8 cellular contexts compared by ENCODE assay signal in the genomic region with DNA sequence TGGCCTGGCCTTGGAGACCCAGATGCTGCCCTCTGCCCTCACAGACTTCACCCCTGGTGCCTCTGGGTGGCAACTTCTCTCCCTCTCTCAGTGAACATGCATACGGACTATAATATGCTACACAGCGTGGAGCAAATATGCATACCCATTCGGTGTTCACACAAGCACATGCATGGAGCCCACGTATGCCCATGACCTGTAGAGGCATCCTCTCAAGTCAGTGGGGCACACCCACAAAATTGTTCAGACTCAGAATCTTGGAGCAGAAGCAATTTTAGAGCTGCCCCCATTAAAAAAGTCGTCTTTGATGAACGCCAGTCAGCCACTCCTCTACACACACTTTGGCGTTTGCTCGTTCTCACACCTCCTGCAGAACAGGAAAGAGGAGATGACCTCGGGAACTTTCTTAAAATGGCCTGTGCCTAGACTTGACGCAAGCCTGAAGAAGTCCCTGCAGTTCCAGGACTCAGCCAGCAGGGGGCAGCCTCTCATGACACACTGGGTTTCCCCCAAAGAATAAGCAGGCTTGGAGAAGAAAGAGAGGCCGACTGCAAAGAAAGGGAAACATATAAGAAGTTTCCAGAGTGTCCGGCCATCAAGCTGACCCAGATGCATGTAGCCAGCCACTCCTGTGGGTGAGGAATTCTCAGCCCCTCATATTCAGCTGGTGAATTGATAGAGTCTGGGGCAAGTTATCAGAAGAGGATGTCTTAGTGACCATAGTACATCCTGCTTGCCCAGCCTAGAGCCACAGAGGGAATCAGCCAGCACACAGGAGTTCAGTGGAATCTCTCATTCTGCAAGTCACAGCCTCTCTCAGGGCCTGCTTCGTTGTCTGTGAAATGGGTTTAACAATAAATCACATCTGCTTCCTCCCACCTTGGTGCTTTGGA. TPM values are rescaled to one million over a fixed set of nuclear protein-coding genes. Genes with fewer than 3 reads are reported as not detected.
A peak's percentile ranks its signal among the peaks of the same experiment; 100 is the strongest.
DNase-seq lines count a peak whose midpoint lies in the region; ATAC-seq and TF ChIP-seq lines count a peak whose summit lies in the region.

No MANE protein-coding gene starts in this region.

- H3K27ac Mint-ChIP-seq in activated CD4-positive, alpha-beta memory T cell treated with anti-CD3 and anti-CD28 coated beads for 36 hours = no peak overlapping the region

- H3K36me3 Mint-ChIP-seq in activated CD4-positive, alpha-beta memory T cell treated with anti-CD3 and anti-CD28 coated beads for 36 hours = no peaks in the 10 kb centered on the region

- no peak overlapping the region for H3K4me3 Mint-ChIP-seq in activated CD4-positive, alpha-beta memory T cell treated with anti-CD3 and anti-CD28 coated beads for 36 hours

- CTCF ChIA-PET in GM10248 (lab: Yijun Ruan, JAX) = interaction anchor here (0.9 to 4.2 kb wide), 16 partner anchors 7 to 423 kb away, joined by 3 to 21 read pairs (median 4); no protein-coding TSS in a partner anchor
- CTCF ChIA-PET in activated CD4-positive, alpha-beta memory T cell treated with anti-CD3 and anti-CD28 coated beads for 36 hours (lab: Charles Lee) = interaction anchor here (0.7 to 6.8 kb wide), 18 partner anchors 17 to 269 kb away, joined by 3 to 70 read pairs (median 4); a partner anchor contains a TSS

- H3K9me3 Mint-ChIP-seq in activated CD4-positive, alpha-beta memory T cell treated with anti-CD3 and anti-CD28 coated beads for 36 hours = no peaks in the 10 kb centered on the region

- ATAC-seq in HG02588 (IDR thresholded peaks at IDR 0.05; ENCODE audit: unreplicated experiment) = peak; percentile 53
- ATAC-seq in HG02623 (IDR thresholded peaks at IDR 0.05; ENCODE audit: unreplicated experiment) = no peak

- DNase-seq in GM10248 (ENCODE audit: extremely low spot score) (peak; percentile 76), NCI-H345 (lab: John Stamatoyannopoulos, UW) (peak; percentile 59), mesenteric fat pad (ENCODE audit: low spot score) (peak; percentile 88)
- peak; percentile 83 for DNase-seq in activated CD4-positive, alpha-beta memory T cell treated with anti-CD3 and anti-CD28 coated beads for 36 hours
- DNase-seq in effector CD4-positive, alpha-beta T cell = peak; percentile 67
- peak; percentile 30 to 43 for DNase-seq in stimulated activated CD8-positive, alpha-beta memory T cell treated with anti-CD3 and anti-CD28 coated beads, Interleukin-15, amount 100 ng/mL, for 4 hours (ENCODE audit: low read depth in 2 of 2)

- POLR2A ChIA-PET in GM10248 (lab: Yijun Ruan, JAX) = no interaction called here
- POLR2A ChIA-PET in activated CD4-positive, alpha-beta memory T cell treated with anti-CD3 and anti-CD28 coated beads for 36 hours (lab: Charles Lee) = interaction anchor here (0.6 kb wide), 1 partner anchor 139 kb away, joined by 3 read pairs; no protein-coding TSS in a partner anchor

- H3K27me3 Mint-ChIP-seq in activated CD4-positive, alpha-beta memory T cell treated with anti-CD3 and anti-CD28 coated beads for 36 hours = no peaks in the 10 kb centered on the region

- peak; percentile 79 for TF ChIP-seq CTCF in GM10248 (IDR thresholded peaks at IDR 0.05; ENCODE audit: control extremely low read depth, extremely low read depth, low read depth, missing control alignments)

- intact Hi-C loops in activated CD4-positive, alpha-beta memory T cell treated with anti-CD3 and anti-CD28 coated beads for 36 hours (cut with micrococcal nuclease) = loop anchor here (1.0 to 2.0 kb wide), 4 partner anchors 33 to 186 kb away; no protein-coding TSS in a partner anchor

- no peaks in the 10 kb centered on the region for H3K4me1 Mint-ChIP-seq in activated CD4-positive, alpha-beta memory T cell treated with anti-CD3 and anti-CD28 coated beads for 36 hours (ENCODE audit: low read depth)

RNA-seq across cellular contexts. Expression of a gene that starts 17.3 kb away (rescaled TPM):
- under 1 TPM; 0.26 to 0.36 TPM for total RNA-seq in activated CD4-positive, alpha-beta memory T cell treated with anti-CD3 and anti-CD28 coated beads for 36 hours
- total RNA-seq in mesenteric fat pad = 5.6 TPM

Comparison
In these comparisons a context has a peak if more than half of its experiments do, and no peak if none do; other contexts are left out.
1. DNase-seq: peak in every context shown above with its lines; median percentile 88 in mesenteric fat pad; 83 in activated CD4-positive, alpha-beta memory T cell treated with anti-CD3 and anti-CD28 coated beads for 36 hours; 76 in GM10248; 67 in effector CD4-positive, alpha-beta T cell; 59 in NCI-H345; 36 in stimulated activated CD8-positive, alpha-beta memory T cell treated with anti-CD3 and anti-CD28 coated beads, Interleukin-15, amount 100 ng/mL, for 4 hours.